1 cellular context compared by ENCODE assay signal in the genomic region with DNA sequence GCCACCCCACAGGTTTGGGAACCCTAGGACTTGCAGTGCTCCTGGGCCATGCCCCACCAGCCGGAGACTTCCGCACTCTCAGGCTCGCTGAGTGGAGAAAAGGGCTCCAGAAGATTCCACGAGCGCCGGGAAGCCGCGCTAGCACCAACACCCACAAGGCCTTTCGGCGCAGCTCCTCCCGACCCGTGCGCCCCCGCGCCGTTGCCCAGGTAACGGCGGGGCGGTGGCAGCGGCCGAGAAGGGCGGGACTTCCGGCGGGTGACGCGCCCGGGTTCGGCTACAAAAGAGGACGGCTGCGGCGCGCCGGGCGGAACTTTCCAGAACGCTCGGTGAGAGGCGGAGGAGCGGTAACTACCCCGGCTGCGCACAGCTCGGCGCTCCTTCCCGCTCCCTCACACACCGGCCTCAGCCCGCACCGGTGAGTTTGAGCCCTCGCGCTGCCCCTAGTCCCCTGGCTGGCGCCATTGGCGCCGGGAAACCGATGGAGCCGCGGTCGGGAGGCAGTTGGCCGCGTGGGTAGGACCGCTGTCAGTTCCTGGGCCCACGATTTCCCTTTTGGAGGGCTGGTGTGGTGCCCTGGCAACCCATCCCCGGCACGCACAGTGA.
A peak's percentile ranks its signal among the peaks of the same experiment; 100 is the strongest.
TF ChIP-seq lines count a peak whose summit lies in the region.

A gene (plus strand): TSS at position 308 of the 606 bp plus-strand sequence. CDS start 1,212 bp downstream, outside the sequence.

TF ChIP-seq in K562, 482 proteins besides CTCF, POLR2A, EP300 and RAD21 (continued from another document and continues in another):
- TF ChIP-seq, protein P1, sequence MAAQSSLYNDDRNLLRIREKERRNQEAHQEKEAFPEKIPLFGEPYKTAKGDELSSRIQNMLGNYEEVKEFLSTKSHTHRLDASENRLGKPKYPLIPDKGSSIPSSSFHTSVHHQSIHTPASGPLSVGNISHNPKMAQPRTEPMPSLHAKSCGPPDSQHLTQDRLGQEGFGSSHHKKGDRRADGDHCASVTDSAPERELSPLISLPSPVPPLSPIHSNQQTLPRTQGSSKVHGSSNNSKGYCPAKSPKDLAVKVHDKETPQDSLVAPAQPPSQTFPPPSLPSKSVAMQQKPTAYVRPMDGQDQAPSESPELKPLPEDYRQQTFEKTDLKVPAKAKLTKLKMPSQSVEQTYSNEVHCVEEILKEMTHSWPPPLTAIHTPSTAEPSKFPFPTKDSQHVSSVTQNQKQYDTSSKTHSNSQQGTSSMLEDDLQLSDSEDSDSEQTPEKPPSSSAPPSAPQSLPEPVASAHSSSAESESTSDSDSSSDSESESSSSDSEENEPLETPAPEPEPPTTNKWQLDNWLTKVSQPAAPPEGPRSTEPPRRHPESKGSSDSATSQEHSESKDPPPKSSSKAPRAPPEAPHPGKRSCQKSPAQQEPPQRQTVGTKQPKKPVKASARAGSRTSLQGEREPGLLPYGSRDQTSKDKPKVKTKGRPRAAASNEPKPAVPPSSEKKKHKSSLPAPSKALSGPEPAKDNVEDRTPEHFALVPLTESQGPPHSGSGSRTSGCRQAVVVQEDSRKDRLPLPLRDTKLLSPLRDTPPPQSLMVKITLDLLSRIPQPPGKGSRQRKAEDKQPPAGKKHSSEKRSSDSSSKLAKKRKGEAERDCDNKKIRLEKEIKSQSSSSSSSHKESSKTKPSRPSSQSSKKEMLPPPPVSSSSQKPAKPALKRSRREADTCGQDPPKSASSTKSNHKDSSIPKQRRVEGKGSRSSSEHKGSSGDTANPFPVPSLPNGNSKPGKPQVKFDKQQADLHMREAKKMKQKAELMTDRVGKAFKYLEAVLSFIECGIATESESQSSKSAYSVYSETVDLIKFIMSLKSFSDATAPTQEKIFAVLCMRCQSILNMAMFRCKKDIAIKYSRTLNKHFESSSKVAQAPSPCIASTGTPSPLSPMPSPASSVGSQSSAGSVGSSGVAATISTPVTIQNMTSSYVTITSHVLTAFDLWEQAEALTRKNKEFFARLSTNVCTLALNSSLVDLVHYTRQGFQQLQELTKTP (IDR thresholded peaks at IDR 0.05; ENCODE audit: low read depth in 1 of 2, partially characterized antibody in 2 of 2), result peak in 1 of 2 experiments; percentile 88
- TF ChIP-seq RBBP5 (IDR thresholded peaks at IDR 0.05; ENCODE audit: borderline replicate concordance, insufficient read depth, low read length, poor library complexity, severe bottlenecking), result peak; percentile 49
- TF ChIP-seq ZNF436 (CRISPR knock-in tag; IDR thresholded peaks at IDR 0.05), result no peak
- TF ChIP-seq ZNF239 (CRISPR knock-in tag; IDR thresholded peaks at IDR 0.05), result no peak
- no peak for TF ChIP-seq CBX8 (IDR thresholded peaks at IDR 0.05; ENCODE audit: borderline replicate concordance, extremely low read depth, low read depth, low read length, poor library complexity, severe bottlenecking)
- no peak for TF ChIP-seq HNRNPH1 (optimal IDR thresholded peaks at IDR 0.05; ENCODE audit: low read depth, low read length)
- TF ChIP-seq MEF2D (tag; conservative IDR thresholded peaks at IDR 0.05; ENCODE audit: low read depth), result no peak
- no peak for TF ChIP-seq FOXK2 (conservative IDR thresholded peaks at IDR 0.05 in 1 of 2, IDR thresholded peaks at IDR 0.05 in 1 of 2; ENCODE audit: low read depth in 2 of 2)
- TF ChIP-seq TAF15 (IDR thresholded peaks at IDR 0.05; ENCODE audit: low read depth, low read length), result no peak
- no peak for TF ChIP-seq TBL1XR1 (IDR thresholded peaks at IDR 0.05; ENCODE audit: low read length in 2 of 2)
- TF ChIP-seq ZNF224 (CRISPR knock-in tag; IDR thresholded peaks at IDR 0.05), result no peak
- TF ChIP-seq DMBX1 (CRISPR knock-in tag; IDR thresholded peaks at IDR 0.05; ENCODE audit: borderline replicate concordance), result no peak
- TF ChIP-seq PRMT5 (CRISPR knock-in tag; IDR thresholded peaks at IDR 0.05), result no peak
- no peak for TF ChIP-seq HDAC6 (IDR thresholded peaks at IDR 0.05; ENCODE audit: low read depth, low read length)
- peak; percentile 76; the same call in 1 of the 2 replicates for TF ChIP-seq MXI1 (IDR thresholded peaks at IDR 0.05; ENCODE audit: low read depth, low read length)
- TF ChIP-seq, protein P2, sequence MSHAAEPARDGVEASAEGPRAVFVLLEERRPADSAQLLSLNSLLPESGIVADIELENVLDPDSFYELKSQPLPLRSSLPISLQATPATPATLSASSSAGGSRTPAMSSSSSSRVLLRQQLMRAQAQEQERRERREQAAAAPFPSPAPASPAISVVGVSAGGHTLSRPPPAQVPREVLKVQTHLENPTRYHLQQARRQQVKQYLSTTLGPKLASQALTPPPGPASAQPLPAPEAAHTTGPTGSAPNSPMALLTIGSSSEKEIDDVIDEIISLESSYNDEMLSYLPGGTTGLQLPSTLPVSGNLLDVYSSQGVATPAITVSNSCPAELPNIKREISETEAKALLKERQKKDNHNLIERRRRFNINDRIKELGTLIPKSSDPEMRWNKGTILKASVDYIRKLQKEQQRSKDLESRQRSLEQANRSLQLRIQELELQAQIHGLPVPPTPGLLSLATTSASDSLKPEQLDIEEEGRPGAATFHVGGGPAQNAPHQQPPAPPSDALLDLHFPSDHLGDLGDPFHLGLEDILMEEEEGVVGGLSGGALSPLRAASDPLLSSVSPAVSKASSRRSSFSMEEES (CRISPR knock-in tag; IDR thresholded peaks at IDR 0.05), result no peak
- TF ChIP-seq MYBL2 (IDR thresholded peaks at IDR 0.05; ENCODE audit: low read depth), result no peak
- no peak for TF ChIP-seq MYBL2 (CRISPR knock-in tag; IDR thresholded peaks at IDR 0.05; ENCODE audit: borderline replicate concordance)
- no peak for TF ChIP-seq NCOA6 (IDR thresholded peaks at IDR 0.05)
- TF ChIP-seq, protein P3, sequence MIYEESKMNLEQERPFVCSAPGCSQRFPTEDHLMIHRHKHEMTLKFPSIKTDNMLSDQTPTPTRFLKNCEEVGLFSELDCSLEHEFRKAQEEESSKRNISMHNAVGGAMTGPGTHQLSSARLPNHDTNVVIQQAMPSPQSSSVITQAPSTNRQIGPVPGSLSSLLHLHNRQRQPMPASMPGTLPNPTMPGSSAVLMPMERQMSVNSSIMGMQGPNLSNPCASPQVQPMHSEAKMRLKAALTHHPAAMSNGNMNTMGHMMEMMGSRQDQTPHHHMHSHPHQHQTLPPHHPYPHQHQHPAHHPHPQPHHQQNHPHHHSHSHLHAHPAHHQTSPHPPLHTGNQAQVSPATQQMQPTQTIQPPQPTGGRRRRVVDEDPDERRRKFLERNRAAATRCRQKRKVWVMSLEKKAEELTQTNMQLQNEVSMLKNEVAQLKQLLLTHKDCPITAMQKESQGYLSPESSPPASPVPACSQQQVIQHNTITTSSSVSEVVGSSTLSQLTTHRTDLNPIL (CRISPR knock-in tag; IDR thresholded peaks at IDR 0.05), result no peak
- TF ChIP-seq, protein P4, sequence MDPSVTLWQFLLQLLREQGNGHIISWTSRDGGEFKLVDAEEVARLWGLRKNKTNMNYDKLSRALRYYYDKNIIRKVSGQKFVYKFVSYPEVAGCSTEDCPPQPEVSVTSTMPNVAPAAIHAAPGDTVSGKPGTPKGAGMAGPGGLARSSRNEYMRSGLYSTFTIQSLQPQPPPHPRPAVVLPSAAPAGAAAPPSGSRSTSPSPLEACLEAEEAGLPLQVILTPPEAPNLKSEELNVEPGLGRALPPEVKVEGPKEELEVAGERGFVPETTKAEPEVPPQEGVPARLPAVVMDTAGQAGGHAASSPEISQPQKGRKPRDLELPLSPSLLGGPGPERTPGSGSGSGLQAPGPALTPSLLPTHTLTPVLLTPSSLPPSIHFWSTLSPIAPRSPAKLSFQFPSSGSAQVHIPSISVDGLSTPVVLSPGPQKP (CRISPR knock-in tag; IDR thresholded peaks at IDR 0.05), result no peak
- no peak for TF ChIP-seq DDX20 (tag; IDR thresholded peaks at IDR 0.05; ENCODE audit: low read depth)
- no peak for TF ChIP-seq FOXM1 (IDR thresholded peaks at IDR 0.05; ENCODE audit: low read depth)
- TF ChIP-seq FOXM1 (CRISPR knock-in tag; IDR thresholded peaks at IDR 0.05; ENCODE audit: low read depth), result no peak; the same call in 1 of the 2 replicates
- TF ChIP-seq MIER1 (IDR thresholded peaks at IDR 0.05; ENCODE audit: low read depth), result no peak
- TF ChIP-seq SMAD2 (IDR thresholded peaks at IDR 0.05; ENCODE audit: low read depth, low read length), result no peak
- TF ChIP-seq SIN3B (IDR thresholded peaks at IDR 0.05; ENCODE audit: low read depth), result peak; percentile 50; the same call in 1 of the 2 replicates
- no peak for TF ChIP-seq TCF7 (IDR thresholded peaks at IDR 0.05; ENCODE audit: borderline replicate concordance)
- TF ChIP-seq, protein P5, sequence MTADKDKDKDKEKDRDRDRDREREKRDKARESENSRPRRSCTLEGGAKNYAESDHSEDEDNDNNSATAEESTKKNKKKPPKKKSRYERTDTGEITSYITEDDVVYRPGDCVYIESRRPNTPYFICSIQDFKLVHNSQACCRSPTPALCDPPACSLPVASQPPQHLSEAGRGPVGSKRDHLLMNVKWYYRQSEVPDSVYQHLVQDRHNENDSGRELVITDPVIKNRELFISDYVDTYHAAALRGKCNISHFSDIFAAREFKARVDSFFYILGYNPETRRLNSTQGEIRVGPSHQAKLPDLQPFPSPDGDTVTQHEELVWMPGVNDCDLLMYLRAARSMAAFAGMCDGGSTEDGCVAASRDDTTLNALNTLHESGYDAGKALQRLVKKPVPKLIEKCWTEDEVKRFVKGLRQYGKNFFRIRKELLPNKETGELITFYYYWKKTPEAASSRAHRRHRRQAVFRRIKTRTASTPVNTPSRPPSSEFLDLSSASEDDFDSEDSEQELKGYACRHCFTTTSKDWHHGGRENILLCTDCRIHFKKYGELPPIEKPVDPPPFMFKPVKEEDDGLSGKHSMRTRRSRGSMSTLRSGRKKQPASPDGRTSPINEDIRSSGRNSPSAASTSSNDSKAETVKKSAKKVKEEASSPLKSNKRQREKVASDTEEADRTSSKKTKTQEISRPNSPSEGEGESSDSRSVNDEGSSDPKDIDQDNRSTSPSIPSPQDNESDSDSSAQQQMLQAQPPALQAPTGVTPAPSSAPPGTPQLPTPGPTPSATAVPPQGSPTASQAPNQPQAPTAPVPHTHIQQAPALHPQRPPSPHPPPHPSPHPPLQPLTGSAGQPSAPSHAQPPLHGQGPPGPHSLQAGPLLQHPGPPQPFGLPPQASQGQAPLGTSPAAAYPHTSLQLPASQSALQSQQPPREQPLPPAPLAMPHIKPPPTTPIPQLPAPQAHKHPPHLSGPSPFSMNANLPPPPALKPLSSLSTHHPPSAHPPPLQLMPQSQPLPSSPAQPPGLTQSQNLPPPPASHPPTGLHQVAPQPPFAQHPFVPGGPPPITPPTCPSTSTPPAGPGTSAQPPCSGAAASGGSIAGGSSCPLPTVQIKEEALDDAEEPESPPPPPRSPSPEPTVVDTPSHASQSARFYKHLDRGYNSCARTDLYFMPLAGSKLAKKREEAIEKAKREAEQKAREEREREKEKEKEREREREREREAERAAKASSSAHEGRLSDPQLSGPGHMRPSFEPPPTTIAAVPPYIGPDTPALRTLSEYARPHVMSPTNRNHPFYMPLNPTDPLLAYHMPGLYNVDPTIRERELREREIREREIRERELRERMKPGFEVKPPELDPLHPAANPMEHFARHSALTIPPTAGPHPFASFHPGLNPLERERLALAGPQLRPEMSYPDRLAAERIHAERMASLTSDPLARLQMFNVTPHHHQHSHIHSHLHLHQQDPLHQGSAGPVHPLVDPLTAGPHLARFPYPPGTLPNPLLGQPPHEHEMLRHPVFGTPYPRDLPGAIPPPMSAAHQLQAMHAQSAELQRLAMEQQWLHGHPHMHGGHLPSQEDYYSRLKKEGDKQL (CRISPR knock-in tag; IDR thresholded peaks at IDR 0.05; ENCODE audit: borderline replicate concordance), result no peak
- TF ChIP-seq ZNF23 (CRISPR knock-in tag; IDR thresholded peaks at IDR 0.05), result no peak
- no peak for TF ChIP-seq ZNF77 (CRISPR knock-in tag; IDR thresholded peaks at IDR 0.05)
- peak in 1 of 3 experiments; percentile 62 for TF ChIP-seq YY1 (IDR thresholded peaks at IDR 0.05; ENCODE audit: borderline replicate concordance in 1 of 3, control insufficient read depth in 1 of 3, extremely low read depth in 1 of 3, insufficient read depth in 3 of 3, insufficient read length in 1 of 3, insufficient replicate concordance in 2 of 3, low read depth in 1 of 3, low read length in 2 of 3)
- TF ChIP-seq CTBP1 (IDR thresholded peaks at IDR 0.05; ENCODE audit: borderline replicate concordance), result peak; percentile 55
- TF ChIP-seq EP400 (IDR thresholded peaks at IDR 0.05), result peak; percentile 75
- TF ChIP-seq, protein P6, sequence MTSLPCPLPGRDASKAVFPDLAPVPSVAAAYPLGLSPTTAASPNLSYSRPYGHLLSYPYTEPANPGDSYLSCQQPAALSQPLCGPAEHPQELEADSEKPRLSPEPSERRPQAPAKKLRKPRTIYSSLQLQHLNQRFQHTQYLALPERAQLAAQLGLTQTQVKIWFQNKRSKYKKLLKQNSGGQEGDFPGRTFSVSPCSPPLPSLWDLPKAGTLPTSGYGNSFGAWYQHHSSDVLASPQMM (CRISPR knock-in tag; IDR thresholded peaks at IDR 0.05), result no peak
- TF ChIP-seq, protein P7, sequence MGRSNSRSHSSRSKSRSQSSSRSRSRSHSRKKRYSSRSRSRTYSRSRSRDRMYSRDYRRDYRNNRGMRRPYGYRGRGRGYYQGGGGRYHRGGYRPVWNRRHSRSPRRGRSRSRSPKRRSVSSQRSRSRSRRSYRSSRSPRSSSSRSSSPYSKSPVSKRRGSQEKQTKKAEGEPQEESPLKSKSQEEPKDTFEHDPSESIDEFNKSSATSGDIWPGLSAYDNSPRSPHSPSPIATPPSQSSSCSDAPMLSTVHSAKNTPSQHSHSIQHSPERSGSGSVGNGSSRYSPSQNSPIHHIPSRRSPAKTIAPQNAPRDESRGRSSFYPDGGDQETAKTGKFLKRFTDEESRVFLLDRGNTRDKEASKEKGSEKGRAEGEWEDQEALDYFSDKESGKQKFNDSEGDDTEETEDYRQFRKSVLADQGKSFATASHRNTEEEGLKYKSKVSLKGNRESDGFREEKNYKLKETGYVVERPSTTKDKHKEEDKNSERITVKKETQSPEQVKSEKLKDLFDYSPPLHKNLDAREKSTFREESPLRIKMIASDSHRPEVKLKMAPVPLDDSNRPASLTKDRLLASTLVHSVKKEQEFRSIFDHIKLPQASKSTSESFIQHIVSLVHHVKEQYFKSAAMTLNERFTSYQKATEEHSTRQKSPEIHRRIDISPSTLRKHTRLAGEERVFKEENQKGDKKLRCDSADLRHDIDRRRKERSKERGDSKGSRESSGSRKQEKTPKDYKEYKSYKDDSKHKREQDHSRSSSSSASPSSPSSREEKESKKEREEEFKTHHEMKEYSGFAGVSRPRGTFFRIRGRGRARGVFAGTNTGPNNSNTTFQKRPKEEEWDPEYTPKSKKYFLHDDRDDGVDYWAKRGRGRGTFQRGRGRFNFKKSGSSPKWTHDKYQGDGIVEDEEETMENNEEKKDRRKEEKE (IDR thresholded peaks at IDR 0.05; ENCODE audit: borderline replicate concordance in 1 of 2, control insufficient read depth in 1 of 2, low read depth in 2 of 2, low read length in 1 of 2), result no peak
- no peak for TF ChIP-seq ZNF408 (CRISPR knock-in tag; IDR thresholded peaks at IDR 0.05; ENCODE audit: low read depth)
- peak; percentile 97 for TF ChIP-seq TBP (optimal IDR thresholded peaks at IDR 0.05; ENCODE audit: low read depth, low read length)
- no peak for TF ChIP-seq NR2C2 (CRISPR knock-in tag; IDR thresholded peaks at IDR 0.05)
- no peak; the same call in 1 of the 2 replicates for TF ChIP-seq NR2C2 (tag; IDR thresholded peaks at IDR 0.05)
- no peak for TF ChIP-seq PHB (CRISPR knock-in tag; IDR thresholded peaks at IDR 0.05)
- TF ChIP-seq CBX5 (IDR thresholded peaks at IDR 0.05; ENCODE audit: borderline replicate concordance, low read depth), result no peak
- TF ChIP-seq, protein P8, sequence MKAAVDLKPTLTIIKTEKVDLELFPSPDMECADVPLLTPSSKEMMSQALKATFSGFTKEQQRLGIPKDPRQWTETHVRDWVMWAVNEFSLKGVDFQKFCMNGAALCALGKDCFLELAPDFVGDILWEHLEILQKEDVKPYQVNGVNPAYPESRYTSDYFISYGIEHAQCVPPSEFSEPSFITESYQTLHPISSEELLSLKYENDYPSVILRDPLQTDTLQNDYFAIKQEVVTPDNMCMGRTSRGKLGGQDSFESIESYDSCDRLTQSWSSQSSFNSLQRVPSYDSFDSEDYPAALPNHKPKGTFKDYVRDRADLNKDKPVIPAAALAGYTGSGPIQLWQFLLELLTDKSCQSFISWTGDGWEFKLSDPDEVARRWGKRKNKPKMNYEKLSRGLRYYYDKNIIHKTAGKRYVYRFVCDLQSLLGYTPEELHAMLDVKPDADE (conservative IDR thresholded peaks at IDR 0.05; ENCODE audit: control insufficient read depth, low read depth, low read length), result peak; percentile 81
